ENCODE assay signal across 8 cellular contexts in genomic region chr14:21385170-21385904, GRCh38. TPM values are rescaled to one million over a fixed set of nuclear protein-coding genes. Genes with fewer than 3 reads are reported as not detected.
DNase-seq lines count a peak whose midpoint lies in the region; ATAC-seq and TF ChIP-seq lines count a peak whose summit lies in the region.

No MANE protein-coding gene starts in this region.

- DNase-seq in GM12865 (ENCODE audit: low read depth) (peak; percentile 55), KG1 (lab: John Stamatoyannopoulos, UW) (peak; percentile 34), nephron progenitor cell (no peak), NCI-H1694 treated with DMSO at 0.1 percent for 48 hours (lab: John Stamatoyannopoulos, UW) (no peak), epidermal melanocyte (ENCODE audit: insufficient read length, low spot score) (no peak)
- no peak for DNase-seq in activated naive CD4-positive, alpha-beta T cell treated with anti-CD3 and anti-CD28 coated beads, Interleukin-2, amount 50 U/mL, for 72 hours (ENCODE audit: low spot score in 2 of 2)

- H3K27ac Mint-ChIP-seq in activated naive CD4-positive, alpha-beta T cell treated with anti-CD3 and anti-CD28 coated beads, Interleukin-2, amount 50 U/mL, for 72 hours, result peak overlapping the region; percentile 97 to 98
- peak overlapping the region; percentile 100 for H3K27ac Mint-ChIP-seq in nephron progenitor cell

- no peaks in the 10 kb centered on the region for H3K9me3 Mint-ChIP-seq in activated naive CD4-positive, alpha-beta T cell treated with anti-CD3 and anti-CD28 coated beads, Interleukin-2, amount 50 U/mL, for 72 hours
- H3K9me3 Mint-ChIP-seq in nephron progenitor cell, result no peaks in the 10 kb centered on the region

- H3K36me3 Mint-ChIP-seq in activated naive CD4-positive, alpha-beta T cell treated with anti-CD3 and anti-CD28 coated beads, Interleukin-2, amount 50 U/mL, for 72 hours, result peaks cover 27 to 33% of the 10 kb centered on the region in 2 donors
- peaks cover 42% of the 10 kb centered on the region for H3K36me3 Mint-ChIP-seq in nephron progenitor cell (ENCODE audit: low read depth)

- peaks cover 2% of the 10 kb centered on the region for H3K27me3 Mint-ChIP-seq in nephron progenitor cell (ENCODE audit: low read depth, poor library complexity)

- peaks cover 36% of the 10 kb centered on the region for H3K4me1 Mint-ChIP-seq in nephron progenitor cell

- TF ChIP-seq CTCF in GM12865 (IDR thresholded peaks at IDR 0.05; ENCODE audit: insufficient read depth, low read depth, low read length, missing control alignments), result no peak
- no peak for TF ChIP-seq CTCF in nephron progenitor cell (IDR thresholded peaks at IDR 0.05)

- H3K4me3 Mint-ChIP-seq in nephron progenitor cell, result peak overlapping the region; percentile 98

- H3K4me3 ChIP-seq in GM12865 (ENCODE audit: low read depth, low read length), result peak overlapping the region; percentile 61

- no peak for ATAC-seq in activated naive CD4-positive, alpha-beta T cell treated with anti-CD3 and anti-CD28 coated beads, Interleukin-2, amount 50 U/mL, for 72 hours
- ATAC-seq in HG03565 (IDR thresholded peaks at IDR 0.05; ENCODE audit: unreplicated experiment), result no peak
- ATAC-seq in GM21737 (IDR thresholded peaks at IDR 0.05; ENCODE audit: unreplicated experiment), result no peak

RNA-seq across cellular contexts. Expression of gene SUPT16H, which starts 1.5 kb away (rescaled TPM):
- total RNA-seq in activated naive CD4-positive, alpha-beta T cell treated with anti-CD3 and anti-CD28 coated beads, Interleukin-2, amount 50 U/mL, for 72 hours, result 100 to 1,000 TPM; 161 to 172 TPM

Comparison
In these comparisons a context has a peak if more than half of its experiments do, and no peak if none do; other contexts are left out.
1. DNase-seq: peak in GM12865 (single experiment) and KG1 (single experiment); none in activated naive CD4-positive, alpha-beta T cell treated with anti-CD3 and anti-CD28 coated beads, Interleukin-2, amount 50 U/mL, for 72 hours (0 of 2), nephron progenitor cell (single experiment), NCI-H1694 treated with DMSO at 0.1 percent for 48 hours (single experiment) and epidermal melanocyte (single experiment).